ENCODE assay signal across 8 cellular contexts in the genomic region with DNA sequence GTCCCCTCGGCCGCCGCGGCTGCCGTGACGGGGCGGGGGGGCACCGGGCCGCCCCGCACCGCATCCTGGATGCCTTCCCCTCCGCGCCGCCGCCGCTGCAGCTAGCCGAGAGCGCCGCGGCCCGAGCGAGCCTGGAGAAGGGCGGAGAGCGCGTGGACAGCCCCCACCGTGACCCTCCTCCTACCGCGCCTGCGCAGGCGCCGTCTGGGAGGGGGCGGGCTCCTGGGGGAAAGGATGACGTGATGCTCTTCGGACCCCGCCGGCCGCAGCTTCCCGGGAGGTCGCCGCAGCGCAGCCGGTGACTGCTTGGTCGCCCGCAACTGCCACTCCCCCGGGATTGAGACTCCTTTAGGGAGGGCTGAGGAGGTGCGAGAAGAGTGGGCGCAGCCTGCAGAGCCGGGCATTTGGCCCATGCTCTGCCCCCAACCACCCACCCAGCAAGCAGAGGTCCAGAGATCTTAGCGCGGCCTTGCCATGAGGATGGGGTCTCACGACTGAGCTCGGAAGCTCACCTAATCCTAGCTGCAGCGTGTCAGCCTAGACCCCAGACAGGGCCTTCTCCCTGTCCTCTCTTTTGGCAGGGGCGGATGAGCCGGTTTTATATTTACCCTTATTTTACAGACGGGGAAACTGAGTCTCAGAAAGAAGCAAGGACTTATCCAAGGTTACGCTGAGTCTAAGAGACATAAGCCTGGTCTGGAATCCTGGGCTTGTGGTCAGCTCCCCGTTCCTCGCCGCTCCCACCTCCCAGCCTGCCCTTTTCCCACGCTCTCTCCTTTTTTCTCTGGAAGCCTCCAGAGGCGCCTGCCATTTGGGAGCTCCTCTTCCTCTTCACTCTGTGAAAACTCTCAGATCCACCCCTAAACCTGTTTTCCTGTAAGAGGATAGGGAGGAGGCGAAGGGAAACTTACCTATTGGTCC. TPM values are rescaled to one million over a fixed set of nuclear protein-coding genes. Genes with fewer than 3 reads are reported as not detected.
DNase-seq lines count a peak whose midpoint lies in the region; ATAC-seq and TF ChIP-seq lines count a peak whose summit lies in the region.

A gene (minus strand): TSS at position 140 of the 921 bp plus-strand sequence. CDS start 281 bp downstream, outside the sequence.

- H3K79me2 ChIP-seq in GM23338 (replicated peaks; ENCODE audit: insufficient read depth), result peaks cover 42% of the 10 kb centered on the region

- H3F3A ChIP-seq in GM23338 (replicated peaks; ENCODE audit: low read depth), result peaks cover 14% of the 10 kb centered on the region; the same call in 1 of the 2 replicates

- H3K9me3 ChIP-seq in T-helper 17 cell (ENCODE audit: control insufficient read depth, low read length, poor library complexity, severe bottlenecking) (no peaks in the 10 kb centered on the region), ascending aorta (no peaks in the 10 kb centered on the region), right cardiac atrium (ENCODE audit: control insufficient read depth, low read length) (no peaks in the 10 kb centered on the region), psoas muscle (no peaks in the 10 kb centered on the region)

- peaks cover 28% of the 10 kb centered on the region for H3K4me1 ChIP-seq in GM23338 (ENCODE audit: insufficient read depth)
- H3K4me1 ChIP-seq in ascending aorta, result peaks cover 0 to 14% of the 10 kb centered on the region in 2 donors
- H3K4me1 ChIP-seq in right cardiac atrium (ENCODE audit: control insufficient read depth, insufficient read depth, low read length), result peaks cover 2% of the 10 kb centered on the region
- H3K4me1 ChIP-seq in psoas muscle, result peaks cover 12% of the 10 kb centered on the region

- ATAC-seq in GM23338 (peak; percentile 73), T-helper 17 cell (peak; percentile 59), right cardiac atrium (peak; percentile 93 to 96), psoas muscle (peak; percentile 87 to 94 (median 93)), HG02623 (IDR thresholded peaks at IDR 0.05; ENCODE audit: unreplicated experiment) (no peak)

- H4K20me1 ChIP-seq in GM23338 (replicated peaks; ENCODE audit: insufficient read depth), result peaks cover 31% of the 10 kb centered on the region

- peak within 1 kb of the TSS; percentile 72; the same call in 1 of the 2 replicates for H2AFZ ChIP-seq in GM23338

- no peaks in the 10 kb centered on the region for H3K27me3 ChIP-seq in GM23338 (ENCODE audit: insufficient read depth)
- H3K27me3 ChIP-seq in ascending aorta, result no peaks in the 10 kb centered on the region
- no peaks in the 10 kb centered on the region for H3K27me3 ChIP-seq in right cardiac atrium (ENCODE audit: control insufficient read depth, insufficient read depth)
- no peaks in the 10 kb centered on the region for H3K27me3 ChIP-seq in psoas muscle (ENCODE audit: insufficient read depth in 3 of 3, low read length in 2 of 3)

- peaks cover 24% of the 10 kb centered on the region for H3K36me3 Mint-ChIP-seq in Calu3 (ENCODE audit: insufficient read depth, unreplicated experiment)
- H3K36me3 Mint-ChIP-seq in GM23338 (ENCODE audit: low read depth), result 0 out of 3 replicates have a peak, but pooled peaks cover 4% of the 10 kb centered on the region
- no peaks in the 10 kb centered on the region for H3K36me3 Mint-ChIP-seq in T-helper 17 cell (ENCODE audit: low read depth)

- H3K4me2 ChIP-seq in GM23338, result peak within 1 kb of the TSS; percentile 99

- H3K27me3 Mint-ChIP-seq in Calu3 (ENCODE audit: unreplicated experiment) (no peaks in the 10 kb centered on the region), GM23338 (ENCODE audit: insufficient read depth, low read depth, poor library complexity) (peaks cover 15% of the 10 kb centered on the region), T-helper 17 cell (no peaks in the 10 kb centered on the region)

- H3K27ac ChIP-seq in GM23338 (ENCODE audit: low read depth) (peak within 1 kb of the TSS; percentile 21; the same call in 1 of the 2 replicates), ascending aorta (peak within 1 kb of the TSS; percentile 96 to 97), right cardiac atrium (ENCODE audit: low read length) (peak within 1 kb of the TSS; percentile 90), psoas muscle (peak within 1 kb of the TSS; percentile 87)

- H3K4me3 ChIP-seq in GM23338 (peak within 1 kb of the TSS; percentile 90), ascending aorta (peak within 1 kb of the TSS; percentile 85 to 91), right cardiac atrium (ENCODE audit: low read length) (peak within 1 kb of the TSS; percentile 87), psoas muscle (peak within 1 kb of the TSS; percentile 87)

- no peaks in the 10 kb centered on the region for H3K9me2 ChIP-seq in GM23338 (ENCODE audit: insufficient read depth)

- H3K4me1 Mint-ChIP-seq in Calu3 (ENCODE audit: low read depth, unreplicated experiment) (peaks cover 17% of the 10 kb centered on the region), GM23338 (peaks cover 32% of the 10 kb centered on the region), T-helper 17 cell (peaks cover 29% of the 10 kb centered on the region)

- H3K27ac Mint-ChIP-seq in Calu3 (ENCODE audit: unreplicated experiment), result peak within 1 kb of the TSS; percentile 88
- H3K27ac Mint-ChIP-seq in GM23338, result peak within 1 kb of the TSS; percentile 79
- peak within 1 kb of the TSS; percentile 94 for H3K27ac Mint-ChIP-seq in T-helper 17 cell

- TF ChIP-seq CTCF in Calu3 (IDR thresholded peaks at IDR 0.05; ENCODE audit: unreplicated experiment), result no peak
- peak in 1 of 2 experiments; percentile 10; a peak in 1 of 4 replicates for TF ChIP-seq CTCF in GM23338 (conservative IDR thresholded peaks at IDR 0.05; ENCODE audit: low read depth in 2 of 2)
- TF ChIP-seq CTCF in ascending aorta (IDR thresholded peaks at IDR 0.05), result no peak
- TF ChIP-seq CTCF in psoas muscle (IDR thresholded peaks at IDR 0.05), result no peak

- DNase-seq in Calu3, result peak; percentile 68
- peak; percentile 93 for DNase-seq in GM23338 (ENCODE audit: low spot score)
- DNase-seq in NCI-H128 (lab: John Stamatoyannopoulos, UW; ENCODE audit: unreplicated experiment), result peak; percentile 46
- peak in 2 of 3 donors; percentile 44 to 50 for DNase-seq in T-helper 17 cell
- DNase-seq in ascending aorta (ENCODE audit: low spot score in 2 of 2), result peak; percentile 39 to 91
- peak; percentile 91 to 96 (median 95) for DNase-seq in right cardiac atrium
- DNase-seq in psoas muscle, result peak; percentile 86 to 92

- H3K9me3 Mint-ChIP-seq in Calu3 (ENCODE audit: low read depth, unreplicated experiment) (no peaks in the 10 kb centered on the region), GM23338 (no peaks in the 10 kb centered on the region)

- no TSS peak for BruUV-seq in Calu3 (replicated peaks; lab: Mats Ljungman, UMichigan)

- intact Hi-C loops in Calu3 (cut with micrococcal nuclease; ENCODE audit: unreplicated experiment), result no loop called here
- intact Hi-C loops in ascending aorta (cut with DNase I), result loop anchor here (1.0 to 5.0 kb wide), 5 partner anchors 48 to 197 kb away; a partner anchor contains a TSS
- intact Hi-C loops in right cardiac atrium (cut with DNase I), result loop anchor here in 2 of 4 donors (10.0 kb wide), 2 partner anchors 49 to 99 kb away; a partner anchor contains a TSS
- intact Hi-C loops in psoas muscle (cut with DNase I), result loop anchor here (5.0 kb wide), 1 partner anchor 47 kb away; a partner anchor contains a TSS

- no peaks in the 10 kb centered on the region for H3K36me3 ChIP-seq in GM23338 (ENCODE audit: insufficient read depth)
- no peaks in the 10 kb centered on the region for H3K36me3 ChIP-seq in ascending aorta
- H3K36me3 ChIP-seq in psoas muscle (ENCODE audit: insufficient read depth in 1 of 2, low read depth in 1 of 2), result no peaks in the 10 kb centered on the region

- H3K4me3 Mint-ChIP-seq in Calu3 (ENCODE audit: low read depth, unreplicated experiment), result peak within 1 kb of the TSS; percentile 88
- peak within 1 kb of the TSS; percentile 91 for H3K4me3 Mint-ChIP-seq in GM23338
- peak within 1 kb of the TSS; percentile 96 for H3K4me3 Mint-ChIP-seq in T-helper 17 cell

- 8% methylated on average over 61 of the region's 63 CpGs for WGBS in right cardiac atrium
- WGBS in psoas muscle, 3 donors, result 8 to 18% (median 13%) methylated on average over 34 to 62 of the region's 63 CpGs

- CTCF ChIA-PET in Calu3 (lab: Charles Lee), result interaction anchor here (0.6 kb wide), 1 partner anchor 8 kb away, joined by 3 read pairs; no protein-coding TSS in a partner anchor

TF ChIP-seq in GM23338, 12 proteins besides CTCF, POLR2A, EP300 and RAD21 (continues in another document):
- TF ChIP-seq EZH2 (IDR thresholded peaks at IDR 0.05; ENCODE audit: low read depth, unreplicated experiment) (no peak), JUNB (IDR thresholded peaks at IDR 0.05; ENCODE audit: unreplicated experiment) (no peak)
- TF ChIP-seq, protein P1, sequence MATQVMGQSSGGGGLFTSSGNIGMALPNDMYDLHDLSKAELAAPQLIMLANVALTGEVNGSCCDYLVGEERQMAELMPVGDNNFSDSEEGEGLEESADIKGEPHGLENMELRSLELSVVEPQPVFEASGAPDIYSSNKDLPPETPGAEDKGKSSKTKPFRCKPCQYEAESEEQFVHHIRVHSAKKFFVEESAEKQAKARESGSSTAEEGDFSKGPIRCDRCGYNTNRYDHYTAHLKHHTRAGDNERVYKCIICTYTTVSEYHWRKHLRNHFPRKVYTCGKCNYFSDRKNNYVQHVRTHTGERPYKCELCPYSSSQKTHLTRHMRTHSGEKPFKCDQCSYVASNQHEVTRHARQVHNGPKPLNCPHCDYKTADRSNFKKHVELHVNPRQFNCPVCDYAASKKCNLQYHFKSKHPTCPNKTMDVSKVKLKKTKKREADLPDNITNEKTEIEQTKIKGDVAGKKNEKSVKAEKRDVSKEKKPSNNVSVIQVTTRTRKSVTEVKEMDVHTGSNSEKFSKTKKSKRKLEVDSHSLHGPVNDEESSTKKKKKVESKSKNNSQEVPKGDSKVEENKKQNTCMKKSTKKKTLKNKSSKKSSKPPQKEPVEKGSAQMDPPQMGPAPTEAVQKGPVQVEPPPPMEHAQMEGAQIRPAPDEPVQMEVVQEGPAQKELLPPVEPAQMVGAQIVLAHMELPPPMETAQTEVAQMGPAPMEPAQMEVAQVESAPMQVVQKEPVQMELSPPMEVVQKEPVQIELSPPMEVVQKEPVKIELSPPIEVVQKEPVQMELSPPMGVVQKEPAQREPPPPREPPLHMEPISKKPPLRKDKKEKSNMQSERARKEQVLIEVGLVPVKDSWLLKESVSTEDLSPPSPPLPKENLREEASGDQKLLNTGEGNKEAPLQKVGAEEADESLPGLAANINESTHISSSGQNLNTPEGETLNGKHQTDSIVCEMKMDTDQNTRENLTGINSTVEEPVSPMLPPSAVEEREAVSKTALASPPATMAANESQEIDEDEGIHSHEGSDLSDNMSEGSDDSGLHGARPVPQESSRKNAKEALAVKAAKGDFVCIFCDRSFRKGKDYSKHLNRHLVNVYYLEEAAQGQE (IDR thresholded peaks at IDR 0.05; ENCODE audit: unreplicated experiment), result no peak

RNA-seq across cellular contexts. Expression of the gene that starts here (rescaled TPM):
- total RNA-seq in Calu3 (2022), result 31.6 and 40.0 TPM in 2 replicates
- total RNA-seq in GM23338 (2014; rRNA removed; shearing (Covaris generic)), result 49.1 and 56.3 TPM in 2 replicates
- polyA plus RNA-seq in GM23338 (2016; fragmentation: Nextera tagmentation; extraction: Ambion mirVana), result 25.6 and 28.1 TPM in 2 replicates
- 10 to 100 TPM; 66.3 to 96.5 TPM for total RNA-seq in T-helper 17 cell
- 111 TPM for total RNA-seq in ascending aorta
- total RNA-seq in right cardiac atrium, result 100 to 1,000 TPM in 1 of 4 donors, 10 to 100 TPM in 3; 84.9 to 121 (median 93.3) TPM
- 50.6 TPM for polyA plus RNA-seq in right cardiac atrium
- 10 to 100 TPM; 27.2 to 45.1 (median 32.3) TPM for total RNA-seq in psoas muscle
- polyA plus RNA-seq in psoas muscle, result 10 to 100 TPM; 27.4 to 82.1 (median 30.3) TPM

Comparison
In these comparisons a context has a peak if more than half of its experiments do, and no peak if none do; other contexts are left out.
1. H3K27ac ChIP-seq: peak in every context shown above with its lines; median percentile 96 in ascending aorta; 90 in right cardiac atrium; 87 in psoas muscle; 21 in GM23338.